Comparison of ENCODE assay signal across 8 cellular contexts in the genomic region with DNA sequence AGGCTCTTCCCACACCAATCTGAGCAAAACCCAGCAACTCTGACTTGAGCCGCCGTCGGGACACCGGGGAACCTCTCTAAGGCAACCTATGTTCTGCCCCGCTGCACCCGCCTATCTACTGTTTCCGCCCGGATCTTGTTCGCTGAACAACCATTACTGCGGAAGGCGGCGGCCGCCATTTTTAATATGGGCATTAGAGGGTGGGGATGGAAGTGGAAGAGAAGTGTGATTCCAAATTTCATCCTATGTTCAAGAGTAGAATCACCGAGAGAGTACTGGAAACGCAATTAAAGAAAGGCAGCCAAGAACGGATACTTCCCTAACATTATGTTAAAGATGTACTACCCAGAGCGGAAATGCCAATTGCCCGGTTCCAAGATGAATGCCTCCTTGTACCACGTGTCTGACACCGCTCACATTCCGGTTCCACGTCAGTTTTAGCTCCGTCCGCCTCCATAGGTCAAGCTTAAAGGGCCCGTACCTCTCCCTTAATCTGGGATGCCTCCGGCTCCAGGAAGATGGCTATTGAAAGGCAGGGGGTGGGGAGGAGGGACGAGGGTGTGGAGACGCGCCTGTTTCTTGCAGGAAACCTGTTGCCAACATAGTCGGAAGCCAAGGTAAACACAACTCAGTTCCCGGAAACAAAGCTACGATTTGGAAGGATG. TPM values are rescaled to one million over a fixed set of nuclear protein-coding genes. Genes with fewer than 3 reads are reported as not detected.
DNase-seq lines count a peak whose midpoint lies in the region; ATAC-seq, FAIRE-seq and TF ChIP-seq lines count a peak whose summit lies in the region.

Gene DPAGT1 (minus strand): TSS at position 95 of the 665 bp plus-strand sequence. CDS start 198 bp downstream, outside the sequence.

- BruUV-seq in mammary epithelial cell (replicated peaks; lab: Mats Ljungman, UMichigan) = no TSS peak

- peak within 1 kb of the TSS; percentile 92 for H2AFZ ChIP-seq in mammary epithelial cell (ENCODE audit: low read depth, low read length)

- H4K20me1 ChIP-seq in mammary epithelial cell (ENCODE audit: insufficient read depth, low read length) = no peaks in the 10 kb centered on the region

- peak; percentile 95 for FAIRE-seq in A204.1 (lab: Jason Lieb, UNC)

- H3K27me3 ChIP-seq in mammary epithelial cell (ENCODE audit: insufficient read depth, low read length) (no peaks in the 10 kb centered on the region), iPS-20b (ENCODE audit: insufficient read depth, low read length) (no peaks in the 10 kb centered on the region; the same call in 1 of the 2 replicates), skeletal muscle tissue (ENCODE audit: control insufficient read depth in 3 of 3, insufficient read depth in 3 of 3, low read length in 3 of 3) (no peaks in the 10 kb centered on the region)

- intact Hi-C loops in mammary epithelial cell (cut with micrococcal nuclease) = loop anchor here (1.0 to 10.0 kb wide), 7 partner anchors 19 to 593 kb away; partner anchors contain the start of genes BCL9L and HINFP

- in situ Hi-C loops in mammary epithelial cell (cut with MboI; ENCODE audit: low sequenced_read_pairs in 2 of 2) = loop anchor here in 1 of 2 donors (5.0 kb wide), 1 partner anchor 95 kb away; no protein-coding TSS in a partner anchor

- CTCF ChIA-PET in mammary epithelial cell (lab: Charles Lee; ENCODE audit: low non-redundant PET) = interaction anchor here (0.5 to 0.8 kb wide), 6 partner anchors 43 to 315 kb away, joined by 3 to 7 read pairs (median 5); partner anchors contain the start of gene CBL

- TF ChIP-seq CTCF in VCaP (conservative IDR thresholded peaks at IDR 0.05) (no peak), mammary epithelial cell (conservative IDR thresholded peaks at IDR 0.05 in 1 of 2, IDR thresholded peaks at IDR 0.05 in 1 of 2; ENCODE audit: extremely low read depth in 1 of 2, insufficient read depth in 1 of 2, low read depth in 1 of 2, low read length in 2 of 2) (no peak)

- peaks cover 29% of the 10 kb centered on the region for H3K79me2 ChIP-seq in mammary epithelial cell (ENCODE audit: insufficient read depth, low read length)

- dilution Hi-C loops in mammary epithelial cell (cut with HindIII; ENCODE audit: low sequenced_read_pairs) = loop anchor here (5.0 to 25.0 kb wide), 2 partner anchors 85 to 610 kb away; partner anchors contain the start of genes RPS25 and TRAPPC4

- DNase-seq in NCI-H2196 (lab: John Stamatoyannopoulos, UW; ENCODE audit: unreplicated experiment) = peak; percentile 95
- DNase-seq in mammary epithelial cell = peak; percentile 97

- H3K36me3 ChIP-seq in mammary epithelial cell (ENCODE audit: insufficient read depth, low read length) (peaks cover 20% of the 10 kb centered on the region), iPS-20b (ENCODE audit: insufficient read depth, low read depth, low read length) (peaks cover 21% of the 10 kb centered on the region), skeletal muscle tissue (ENCODE audit: control insufficient read depth in 3 of 3, insufficient read depth in 3 of 3, low read length in 3 of 3) (peaks cover 14 to 19% (median 15%) of the 10 kb centered on the region in 3 donors)

- H3K9ac ChIP-seq in mammary epithelial cell (ENCODE audit: insufficient read depth, low read length) = peak within 1 kb of the TSS; percentile 95
- H3K9ac ChIP-seq in iPS-20b (ENCODE audit: low read depth, low read length) = peak within 1 kb of the TSS; percentile 94
- peak within 1 kb of the TSS; percentile 92 to 94 (median 93) for H3K9ac ChIP-seq in skeletal muscle tissue (ENCODE audit: low read depth in 1 of 3, low read length in 3 of 3)

- H3K4me3 ChIP-seq in mammary epithelial cell (replicated peaks in 1 of 3; ENCODE audit: insufficient read depth in 1 of 3, low read depth in 2 of 3, low read length in 3 of 3) = peak within 1 kb of the TSS; percentile 80 to 81 (median 81)
- peak within 1 kb of the TSS; percentile 90 for H3K4me3 ChIP-seq in iPS-20b (ENCODE audit: low read length)
- peak within 1 kb of the TSS; percentile 88 to 90 (median 90) for H3K4me3 ChIP-seq in skeletal muscle tissue (ENCODE audit: low read length in 3 of 3)

- peaks cover 19% of the 10 kb centered on the region for H3K4me1 ChIP-seq in mammary epithelial cell (ENCODE audit: insufficient read depth, low read length)
- peaks cover 17% of the 10 kb centered on the region; the same call in 1 of the 2 replicates for H3K4me1 ChIP-seq in iPS-20b (ENCODE audit: insufficient read depth, low read length)
- H3K4me1 ChIP-seq in skeletal muscle tissue (ENCODE audit: control insufficient read depth in 3 of 3, insufficient read depth in 3 of 3, low read length in 3 of 3) = peaks cover 31 to 45% (median 35%) of the 10 kb centered on the region in 3 donors

- whole genome bisulfite sequencing in mammary epithelial cell (ENCODE audit: low coverage, missing lambda C conversion rate) = under 1% methylated on average over 27 of the region's 32 CpGs

- H3K9me3 ChIP-seq in mammary epithelial cell (replicated peaks; ENCODE audit: insufficient read depth, low read length) (no peaks in the 10 kb centered on the region), iPS-20b (ENCODE audit: insufficient read depth, low read depth, low read length) (no peaks in the 10 kb centered on the region), skeletal muscle tissue (ENCODE audit: control insufficient read depth in 3 of 3, low read length in 3 of 3) (no peaks in the 10 kb centered on the region)

- peak within 1 kb of the TSS; percentile 84 for H3K4me2 ChIP-seq in mammary epithelial cell (ENCODE audit: insufficient read depth, low read depth, low read length)

- ATAC-seq in GM18861 (IDR thresholded peaks at IDR 0.05; ENCODE audit: unreplicated experiment) = peak; percentile 63
- peak; percentile 69 for ATAC-seq in HG03108 (IDR thresholded peaks at IDR 0.05; ENCODE audit: unreplicated experiment)

- H3K27ac ChIP-seq in VCaP = peak within 1 kb of the TSS; percentile 99
- H3K27ac ChIP-seq in mammary epithelial cell (ENCODE audit: insufficient read depth, low read depth, low read length) = peak within 1 kb of the TSS; percentile 91
- peak within 1 kb of the TSS; percentile 88 for H3K27ac ChIP-seq in iPS-20b (ENCODE audit: low read length)
- H3K27ac ChIP-seq in skeletal muscle tissue (ENCODE audit: low read depth, low read length) = peak within 1 kb of the TSS; percentile 93

RNA-seq across cellular contexts. Expression of gene DPAGT1, which starts in this region (rescaled TPM):
- total RNA-seq in mammary epithelial cell = 10 to 100 TPM; 22.2 to 49.3 TPM
- polyA plus RNA-seq in mammary epithelial cell = 66.1 TPM
- polyA minus RNA-seq in mammary epithelial cell = 97.3 TPM
- 8.4 TPM for total RNA-seq in skeletal muscle tissue

Comparison
In these comparisons a context has a peak if more than half of its experiments do, and no peak if none do; other contexts are left out.
1. Peak in every context shown above with its lines: DNase-seq, ATAC-seq, H3K4me3 ChIP-seq and H3K27ac ChIP-seq.